12 cellular contexts compared by ENCODE assay signal in genomic region chr5:138757061-138757776, GRCh38.
"Had no signal": no experiment of that assay in that cellular context is flagged by ENCODE, and none has a peak within 500 bp of the region (broad histone marks: within the 10 kb centered on the region; RNA-seq: fewer than 3 reads in every experiment).

No MANE protein-coding gene starts in this region.

- H3K4me3 ChIP-seq: esophagus squamous epithelium, left lung, pancreas, tibial artery had no signal

- H3K4me3 Mint-ChIP-seq: activated naive CD8-positive, alpha-beta T cell treated with anti-CD3 and anti-CD28 coated beads for 36 hours had no signal

- ATAC-seq: left lung, pancreas had no signal

- H3K27ac ChIP-seq: esophagus squamous epithelium, left lung, pancreas, tibial artery had no signal

- H3K9me3 ChIP-seq: esophagus squamous epithelium, left lung, pancreas, tibial artery had no signal

- FAIRE-seq: bronchial epithelial cell, pancreas, small intestine had no signal

- H3K27ac Mint-ChIP-seq: activated naive CD8-positive, alpha-beta T cell treated with anti-CD3 and anti-CD28 coated beads for 36 hours had no signal

- H3K27me3 ChIP-seq: esophagus squamous epithelium, left lung, pancreas, tibial artery had no signal

- DNase-seq: activated effector memory CD4-positive, alpha-beta T cell treated with Interleukin-2 at 50 U/mL for 16 hours; activated naive CD8-positive, alpha-beta T cell treated with anti-CD3 and anti-CD28 coated beads for 36 hours; anterior cingulate cortex; esophagus squamous epithelium; foreskin fibroblast; head of caudate nucleus; islet precursor cell; left lung; pancreas; small intestine; tibial artery had no signal
